16 cellular contexts compared by ENCODE assay signal in genomic region chr2:32485399-32485798, GRCh38.
DNase-seq lines count a peak whose midpoint lies in the region; ATAC-seq, FAIRE-seq and TF ChIP-seq lines count a peak whose summit lies in the region.
"Had no signal": no experiment of that assay in that cellular context is flagged by ENCODE, and none has a peak within 500 bp of the region (broad histone marks: within the 10 kb centered on the region; RNA-seq: fewer than 3 reads in every experiment).

No MANE protein-coding gene starts in this region.

- no peak overlapping the region for H3K4me3 ChIP-seq in keratinocyte (ENCODE audit: control insufficient read depth in 2 of 3, extremely low read depth in 1 of 3, insufficient read depth in 2 of 3, low read depth in 1 of 3, low read length in 3 of 3)
- H3K4me3 ChIP-seq: GM12878, skin epidermis, tibial nerve had no signal

- H4K20me1 ChIP-seq in keratinocyte (ENCODE audit: control insufficient read depth, extremely low read depth, insufficient read depth, low read length), result no peaks in the 10 kb centered on the region

- peaks cover 11% of the 10 kb centered on the region for H3K4me1 ChIP-seq in keratinocyte (ENCODE audit: control insufficient read depth, extremely low read depth, insufficient read depth, low read length)
- H3K4me1 ChIP-seq: tibial nerve had no signal

- no peak overlapping the region for H3K4me3 Mint-ChIP-seq in stimulated activated naive CD8-positive, alpha-beta T cell treated with anti-CD3 and anti-CD28 coated beads, Interleukin-15, Interleukin-2, amounts not matched to agents 100 ng/mL and 50 ng/mL, for 24 hours
- H3K4me3 Mint-ChIP-seq in stimulated activated naive CD8-positive, alpha-beta T cell treated with anti-CD3 and anti-CD28 coated beads, Interleukin-15, amount 100 ng/mL, for 72 hours, result no peak overlapping the region
- H3K4me3 Mint-ChIP-seq: neural crest cell had no signal

- H3K9me3 ChIP-seq in keratinocyte (ENCODE audit: control insufficient read depth, low read depth, low read length), result no peaks in the 10 kb centered on the region
- H3K9me3 ChIP-seq: tibial nerve had no signal

- DNase-seq in stimulated activated naive CD8-positive, alpha-beta T cell treated with anti-CD3 and anti-CD28 coated beads, Interleukin-15, amount 100 ng/mL, for 72 hours, result no peak
- DNase-seq in brain pericyte (ENCODE audit: low read depth, low spot score) (peak; percentile 30), keratinocyte (ENCODE audit: low read depth, low spot score) (no peak), HTR-8/SVneo (ENCODE audit: insufficient read length, low spot score) (no peak), NOMO-1 (lab: John Stamatoyannopoulos, UW; ENCODE audit: unreplicated experiment in 2 of 2) (no peak)
- DNase-seq: activated CD4-positive, CD25-positive, alpha-beta regulatory T cell; aorta; hippocampal formation; NCI-H1092 had no signal

- H3K79me2 ChIP-seq in keratinocyte (ENCODE audit: control insufficient read depth, insufficient read depth, low read length), result no peaks in the 10 kb centered on the region

- H3K4me1 Mint-ChIP-seq in stimulated activated naive CD8-positive, alpha-beta T cell treated with anti-CD3 and anti-CD28 coated beads, Interleukin-15, Interleukin-2, amounts not matched to agents 100 ng/mL and 50 ng/mL, for 24 hours (ENCODE audit: low read depth), result peaks cover 8% of the 10 kb centered on the region
- H3K4me1 Mint-ChIP-seq in stimulated activated naive CD8-positive, alpha-beta T cell treated with anti-CD3 and anti-CD28 coated beads, Interleukin-15, amount 100 ng/mL, for 72 hours, result no peaks in the 10 kb centered on the region
- H3K4me1 Mint-ChIP-seq: neural crest cell had no signal

- dilution Hi-C loops in keratinocyte (cut with MboI; ENCODE audit: extremely low pct_ligation_motif_present, low sequenced_read_pairs), result no loop called here

- no peak for ATAC-seq in stimulated activated naive CD8-positive, alpha-beta T cell treated with anti-CD3 and anti-CD28 coated beads, Interleukin-15, amount 100 ng/mL, for 72 hours
- ATAC-seq in HG02759 (IDR thresholded peaks at IDR 0.05; ENCODE audit: unreplicated experiment), result no peak
- no peak for ATAC-seq in GM21825 (IDR thresholded peaks at IDR 0.05; ENCODE audit: unreplicated experiment)
- ATAC-seq: GM12878 had no signal

- H3K27ac ChIP-seq in keratinocyte (ENCODE audit: control insufficient read depth, insufficient read depth, low read length), result peak overlapping the region; percentile 61
- H3K27ac ChIP-seq: tibial nerve had no signal

- TF ChIP-seq CTCF in keratinocyte (optimal IDR thresholded peaks at IDR 0.05 in 1 of 3, IDR thresholded peaks at IDR 0.05 in 1 of 3, conservative IDR thresholded peaks at IDR 0.05 in 1 of 3; ENCODE audit: extremely low read depth in 1 of 3, insufficient read depth in 2 of 3, low read length in 3 of 3), result no peak

- H3K9me1 ChIP-seq in keratinocyte (ENCODE audit: control insufficient read depth, extremely low read depth, insufficient read depth, low read length), result no peaks in the 10 kb centered on the region

- H3K9me3 Mint-ChIP-seq in stimulated activated naive CD8-positive, alpha-beta T cell treated with anti-CD3 and anti-CD28 coated beads, Interleukin-15, Interleukin-2, amounts not matched to agents 100 ng/mL and 50 ng/mL, for 24 hours, result no peaks in the 10 kb centered on the region
- H3K9me3 Mint-ChIP-seq in stimulated activated naive CD8-positive, alpha-beta T cell treated with anti-CD3 and anti-CD28 coated beads, Interleukin-15, amount 100 ng/mL, for 72 hours, result no peaks in the 10 kb centered on the region
- H3K9me3 Mint-ChIP-seq: neural crest cell had no signal

- H3K9ac ChIP-seq in keratinocyte (ENCODE audit: control insufficient read depth, extremely low read depth, insufficient read depth, low read length), result no peak overlapping the region

- FAIRE-seq in keratinocyte (lab: Jason Lieb, UNC), result peak; percentile 9
- no peak for FAIRE-seq in HTR-8/SVneo (lab: Jason Lieb, UNC)
- FAIRE-seq: GM12878 had no signal

- peaks cover 17 to 18% of the 10 kb centered on the region in 2 experiments for H3K36me3 ChIP-seq in keratinocyte (ENCODE audit: control insufficient read depth in 2 of 2, extremely low read depth in 1 of 2, insufficient read depth in 2 of 2, low read length in 2 of 2)

- H2AFZ ChIP-seq in keratinocyte (ENCODE audit: control insufficient read depth, low read length), result no peak overlapping the region

- H3K27me3 ChIP-seq in keratinocyte (ENCODE audit: control insufficient read depth, extremely low read depth, insufficient read depth, low read length), result no peaks in the 10 kb centered on the region
- H3K27me3 ChIP-seq: tibial nerve had no signal

- H3K27ac Mint-ChIP-seq in stimulated activated naive CD8-positive, alpha-beta T cell treated with anti-CD3 and anti-CD28 coated beads, Interleukin-15, Interleukin-2, amounts not matched to agents 100 ng/mL and 50 ng/mL, for 24 hours, result peak overlapping the region; percentile 23
- H3K27ac Mint-ChIP-seq in stimulated activated naive CD8-positive, alpha-beta T cell treated with anti-CD3 and anti-CD28 coated beads, Interleukin-15, amount 100 ng/mL, for 72 hours, result peak overlapping the region in 1 of 2 donors; percentile 13

- H3K27me3 Mint-ChIP-seq in stimulated activated naive CD8-positive, alpha-beta T cell treated with anti-CD3 and anti-CD28 coated beads, Interleukin-15, Interleukin-2, amounts not matched to agents 100 ng/mL and 50 ng/mL, for 24 hours, result no peaks in the 10 kb centered on the region
- H3K27me3 Mint-ChIP-seq in stimulated activated naive CD8-positive, alpha-beta T cell treated with anti-CD3 and anti-CD28 coated beads, Interleukin-15, amount 100 ng/mL, for 72 hours, result no peaks in the 10 kb centered on the region

- H3K36me3 Mint-ChIP-seq in stimulated activated naive CD8-positive, alpha-beta T cell treated with anti-CD3 and anti-CD28 coated beads, Interleukin-15, Interleukin-2, amounts not matched to agents 100 ng/mL and 50 ng/mL, for 24 hours (ENCODE audit: low read depth), result peaks cover 68% of the 10 kb centered on the region

- no peak overlapping the region for H3K4me2 ChIP-seq in keratinocyte (ENCODE audit: control insufficient read depth, extremely low read depth, insufficient read depth, low read depth, low read length)
